In the genomic region with DNA sequence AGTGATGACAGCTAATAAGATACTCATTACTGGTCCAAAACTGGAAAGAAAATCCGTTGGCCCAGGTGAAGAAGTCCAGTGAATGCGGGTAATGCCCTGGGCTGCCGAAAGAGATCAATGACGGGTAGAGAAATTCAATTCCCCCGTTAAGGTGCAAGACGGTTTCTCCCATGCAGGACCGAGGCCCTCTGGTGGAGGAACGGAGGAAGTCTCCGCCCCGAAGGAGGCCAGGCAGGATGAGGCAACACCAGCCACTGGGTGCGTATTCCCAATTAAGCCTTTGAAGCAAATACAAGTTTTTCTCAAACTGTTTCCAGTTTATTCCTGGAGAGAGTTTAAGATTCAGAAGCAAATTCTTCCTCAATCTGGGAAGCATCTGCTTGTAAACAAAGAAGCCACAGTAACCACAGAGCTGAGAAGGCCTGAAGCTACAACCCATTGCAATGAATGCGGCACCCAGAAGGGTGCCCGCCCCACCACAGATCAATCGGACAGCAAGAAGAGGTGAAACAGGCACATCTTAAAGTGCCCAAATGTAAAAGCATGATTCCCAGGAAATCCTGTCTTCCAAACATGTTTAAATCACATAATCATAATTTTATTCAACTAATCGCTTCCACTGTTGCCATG, we compare ENCODE assay signal across 8 cellular contexts.
A peak's percentile ranks its signal among the peaks of the same experiment; 100 is the strongest.
DNase-seq lines count a peak whose midpoint lies in the region; ATAC-seq and TF ChIP-seq lines count a peak whose summit lies in the region.

No MANE protein-coding gene starts in this region.

- H3K4me1 Mint-ChIP-seq in T-cell, result peaks cover 0 to 7% (median 7%) of the 10 kb centered on the region in 3 donors

- no peaks in the 10 kb centered on the region for H3K79me2 ChIP-seq in DOHH2 (ENCODE audit: control insufficient read depth, low read length)

- H3K27me3 ChIP-seq in DOHH2 (ENCODE audit: control insufficient read depth, low read length), result no peaks in the 10 kb centered on the region
- H3K27me3 ChIP-seq in HAP-1 (ENCODE audit: low read depth), result no peaks in the 10 kb centered on the region
- H3K27me3 ChIP-seq in rectal smooth muscle tissue (ENCODE audit: control insufficient read depth, insufficient read depth, low read length), result no peaks in the 10 kb centered on the region
- no peaks in the 10 kb centered on the region for H3K27me3 ChIP-seq in vagina

- peak overlapping the region; percentile 44 for H3K4me2 ChIP-seq in DOHH2 (ENCODE audit: low read length)

- no peaks in the 10 kb centered on the region for H3F3A ChIP-seq in DOHH2 (ENCODE audit: control insufficient read depth, insufficient read depth)

- DNase-seq in HAP-1 (ENCODE audit: low spot score in 2 of 2) (peak; percentile 65 to 86), NCI-H1417 treated with DMSO at 0.1 percent for 48 hours (lab: John Stamatoyannopoulos, UW) (peak; percentile 9), T-cell (peak; percentile 47 to 79 (median 67)), amniotic epithelial cell (ENCODE audit: low read depth) (peak; percentile 70), left ventricle myocardium superior (peak; percentile 87), vagina (ENCODE audit: extremely low spot score in 2 of 2) (no peak)

- no peak overlapping the region for H3K4me3 ChIP-seq in DOHH2 (ENCODE audit: low read length)
- H3K4me3 ChIP-seq in HAP-1, result no peak overlapping the region
- no peak overlapping the region for H3K4me3 ChIP-seq in rectal smooth muscle tissue (ENCODE audit: low read length)
- H3K4me3 ChIP-seq in vagina, result no peak overlapping the region

- TF ChIP-seq POLR2A in vagina (IDR thresholded peaks at IDR 0.05), result no peak

- in situ Hi-C loops in HAP-1 (cut with MboI; ENCODE audit: low sequenced_read_pairs), result loop anchor here (25.0 kb wide), 1 partner anchor 285 kb away; no protein-coding TSS in a partner anchor

- POLR2A ChIA-PET in T-cell (lab: Charles Lee), result interaction anchor here in 1 of 2 donors (1.2 kb wide), 1 partner anchor 293 kb away, joined by 3 read pairs; no protein-coding TSS in a partner anchor

- H3K9me3 Mint-ChIP-seq in T-cell, result no peaks in the 10 kb centered on the region

- H3K27ac ChIP-seq in DOHH2 (ENCODE audit: low read depth, low read length), result no peak overlapping the region
- H3K27ac ChIP-seq in rectal smooth muscle tissue (ENCODE audit: low read depth, low read length), result peak overlapping the region; percentile 91
- H3K27ac ChIP-seq in vagina, result peak overlapping the region; percentile 30

- H3K9me3 ChIP-seq in DOHH2 (ENCODE audit: control insufficient read depth, insufficient read depth, low read length) (no peaks in the 10 kb centered on the region), HAP-1 (0 out of 2 replicates have a peak, but pooled peaks cover 2% of the 10 kb centered on the region), vagina (no peaks in the 10 kb centered on the region)

- H3K4me3 Mint-ChIP-seq in T-cell, result no peak overlapping the region

- H3K36me3 ChIP-seq in DOHH2 (ENCODE audit: control insufficient read depth, low read length), result no peaks in the 10 kb centered on the region
- no peaks in the 10 kb centered on the region for H3K36me3 ChIP-seq in HAP-1 (replicated peaks)
- H3K36me3 ChIP-seq in rectal smooth muscle tissue (ENCODE audit: control insufficient read depth, insufficient read depth, low read length), result no peaks in the 10 kb centered on the region
- H3K36me3 ChIP-seq in vagina, result no peaks in the 10 kb centered on the region

- no peak overlapping the region for H3K27ac Mint-ChIP-seq in T-cell

- TF ChIP-seq CTCF in DOHH2 (IDR thresholded peaks at IDR 0.05; ENCODE audit: low read depth, low read length, poor library complexity, severe bottlenecking) (peak; percentile 88), vagina (IDR thresholded peaks at IDR 0.05) (peak; percentile 60 to 91 (median 87))

- H4K20me1 ChIP-seq in DOHH2 (ENCODE audit: control insufficient read depth, insufficient read depth, low read depth, low read length), result no peaks in the 10 kb centered on the region

- intact Hi-C loops in left ventricle myocardium superior (cut with micrococcal nuclease) (loop anchor here (2.0 kb wide), 1 partner anchor 299 kb away; no protein-coding TSS in a partner anchor), vagina (cut with DNase I) (loop anchor here (2.0 kb wide), 1 partner anchor 299 kb away; no protein-coding TSS in a partner anchor)

- no peaks in the 10 kb centered on the region for H3K9me2 ChIP-seq in DOHH2 (replicated peaks; ENCODE audit: control insufficient read depth, low read length)

- H3K9ac ChIP-seq in rectal smooth muscle tissue (ENCODE audit: low read length), result no peak overlapping the region

- no peaks in the 10 kb centered on the region for H3K36me3 Mint-ChIP-seq in T-cell

- H3K4me1 ChIP-seq in DOHH2 (ENCODE audit: control insufficient read depth, low read length) (peaks cover 12% of the 10 kb centered on the region), HAP-1 (no peaks in the 10 kb centered on the region), rectal smooth muscle tissue (ENCODE audit: control insufficient read depth, insufficient read depth, low read length) (peaks cover 29% of the 10 kb centered on the region), vagina (peaks cover 32% of the 10 kb centered on the region)

- CTCF ChIA-PET in T-cell (lab: Charles Lee), result interaction anchor here (0.7 to 2.6 kb wide), 14 partner anchors 9 to 758 kb away, joined by 3 to 22 read pairs (median 4); no protein-coding TSS in a partner anchor

- ATAC-seq in T-cell (replicated peaks in 1 of 4), result peak; percentile 79 to 96 (median 88)
- peak; percentile 92 for ATAC-seq in left ventricle myocardium superior

- peaks cover 0 to 1% of the 10 kb centered on the region in 2 donors for H3K27me3 Mint-ChIP-seq in T-cell

Comparison
In these comparisons a context has a peak if more than half of its experiments do, and no peak if none do; other contexts are left out.
1. DNase-seq: peak in HAP-1 (2 of 2), NCI-H1417 treated with DMSO at 0.1 percent for 48 hours (single experiment), T-cell (34 of 34), amniotic epithelial cell (single experiment) and left ventricle myocardium superior (single experiment); none in vagina (0 of 2).